16 cellular contexts compared by ENCODE assay signal in the genomic region with DNA sequence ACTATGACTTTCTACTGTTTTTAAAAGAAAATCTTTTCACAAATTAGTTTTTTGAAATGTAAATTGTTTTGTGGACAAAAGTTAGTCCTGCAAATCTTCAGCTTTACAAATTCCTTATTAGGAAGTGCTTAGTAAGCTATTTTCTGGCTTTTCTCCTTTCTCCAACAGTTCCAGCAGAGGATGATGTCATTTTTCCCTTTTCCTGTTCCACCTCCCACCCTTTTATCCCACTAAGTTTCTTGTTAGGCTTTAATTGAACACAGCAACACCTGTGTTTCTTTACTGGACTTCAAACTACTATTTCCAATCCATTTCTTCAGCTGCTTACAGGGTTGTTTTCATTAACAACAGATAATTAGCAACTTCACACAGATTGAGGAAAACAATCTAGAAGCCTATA.
DNase-seq lines count a peak whose midpoint lies in the region; ATAC-seq, FAIRE-seq and TF ChIP-seq lines count a peak whose summit lies in the region.
"Had no signal": no experiment of that assay in that cellular context is flagged by ENCODE, and none has a peak within 500 bp of the region (broad histone marks: within the 10 kb centered on the region; RNA-seq: fewer than 3 reads in every experiment).

No MANE protein-coding gene starts in this region.

- H2BK5ac ChIP-seq in mesendoderm (ENCODE audit: low read length): no peak overlapping the region

- no peak overlapping the region for H3K23ac ChIP-seq in mesendoderm (ENCODE audit: low read length)

- no peak overlapping the region for H2AK5ac ChIP-seq in mesendoderm (ENCODE audit: low read length)

- no peaks in the 10 kb centered on the region for H3K79me2 ChIP-seq in mesendoderm (ENCODE audit: control insufficient read depth, insufficient read depth, low read length)

- H3K4me2 ChIP-seq in mesendoderm (ENCODE audit: low read length): no peak overlapping the region

- H2BK120ac ChIP-seq in mesendoderm (ENCODE audit: low read depth, low read length): no peak overlapping the region

- no peaks in the 10 kb centered on the region for H3K27me3 ChIP-seq in mesendoderm (ENCODE audit: insufficient read depth, low read length, poor library complexity)
- H3K27me3 ChIP-seq: testis had no signal

- H3K9me3 ChIP-seq in kidney (ENCODE audit: control insufficient read depth in 1 of 2, low read length in 2 of 2): no peaks in the 10 kb centered on the region
- H3K9me3 ChIP-seq: testis had no signal

- FAIRE-seq in kidney (lab: Jason Lieb, UNC): no peak
- FAIRE-seq: D721Med had no signal

- intact Hi-C loops in kidney (cut with DNase I): no loop called here

- no peak overlapping the region for H3K4ac ChIP-seq in mesendoderm (ENCODE audit: low read depth, low read length)

- H3K56ac ChIP-seq in mesendoderm (ENCODE audit: low read length): no peak overlapping the region

- no peak overlapping the region for H4K5ac ChIP-seq in mesendoderm (ENCODE audit: low read length)

- no peak for ATAC-seq in HG02870 (IDR thresholded peaks at IDR 0.05; ENCODE audit: unreplicated experiment)
- ATAC-seq: activated naive CD8-positive, alpha-beta T cell treated with anti-CD3 and anti-CD28 coated beads, Interleukin-2, amount 50 U/mL, for 24 hours had no signal

- DNase-seq in EL: peak; percentile 16
- peak; percentile 6 for DNase-seq in LHCN-M2 (ENCODE audit: low read depth)
- DNase-seq in epithelial cell of prostate (ENCODE audit: low read depth, low spot score): no peak
- peak; percentile 73 for DNase-seq in mesendoderm
- no peak for DNase-seq in HuH-7.5 (ENCODE audit: low spot score)
- DNase-seq in hypothalamus (lab: John Stamatoyannopoulos, UW): no peak
- DNase-seq in kidney: no peak
- DNase-seq: activated naive CD8-positive, alpha-beta T cell treated with anti-CD3 and anti-CD28 coated beads, Interleukin-2, amount 50 U/mL, for 24 hours; activated T-cell treated with anti-CD3 and anti-CD28 coated beads for 4 hours; cortex of kidney; Karpas-422; NCI-H2029 treated with DMSO at 0.1 percent for 48 hours; T-helper 1 cell; testis had no signal

- H4K8ac ChIP-seq in mesendoderm (ENCODE audit: low read depth, low read length): no peak overlapping the region

- H3K4me1 ChIP-seq in mesendoderm (ENCODE audit: control insufficient read depth, low read depth, low read length): peaks cover 5% of the 10 kb centered on the region
- H3K4me1 ChIP-seq in kidney (ENCODE audit: control insufficient read depth in 1 of 2, insufficient read depth in 1 of 2, low read depth in 1 of 2, low read length in 2 of 2): no peaks in the 10 kb centered on the region
- H3K4me1 ChIP-seq: testis had no signal

- H3K36me3 ChIP-seq in mesendoderm (ENCODE audit: control insufficient read depth, insufficient read depth, low read length): no peaks in the 10 kb centered on the region
- H3K36me3 ChIP-seq in kidney (ENCODE audit: control insufficient read depth in 1 of 2, insufficient read depth in 2 of 2, low read length in 2 of 2): no peaks in the 10 kb centered on the region

- H3K27ac ChIP-seq in epithelial cell of prostate (peak overlapping the region; percentile 65), mesendoderm (ENCODE audit: low read depth, low read length) (no peak overlapping the region), kidney (ENCODE audit: low read depth in 2 of 2, low read length in 2 of 2) (no peak overlapping the region)
- H3K27ac ChIP-seq: testis had no signal

- H3K18ac ChIP-seq in mesendoderm (ENCODE audit: low read length): no peak overlapping the region

- H3K79me1 ChIP-seq in mesendoderm (ENCODE audit: low read length): no peaks in the 10 kb centered on the region

- TF ChIP-seq CTCF in kidney (IDR thresholded peaks at IDR 0.05; ENCODE audit: borderline replicate concordance, extremely low read depth, insufficient read depth): no peak

- H2BK15ac ChIP-seq in mesendoderm (replicated peaks; ENCODE audit: low read depth): no peak overlapping the region

- H3K4me3 ChIP-seq in mesendoderm (ENCODE audit: low read length): no peak overlapping the region
- no peak overlapping the region for H3K4me3 ChIP-seq in kidney (ENCODE audit: low read length in 2 of 2)
- H3K4me3 ChIP-seq: testis had no signal

- no peak overlapping the region for H3K9ac ChIP-seq in mesendoderm (ENCODE audit: low read length)
- no peak overlapping the region for H3K9ac ChIP-seq in kidney (ENCODE audit: low read length in 2 of 2)

Comparison
In these comparisons a context has a peak if more than half of its experiments do, and no peak if none do; other contexts are left out.
1. DNase-seq: peak in EL (single experiment), LHCN-M2 (single experiment) and mesendoderm (single experiment); none in epithelial cell of prostate (single experiment), HuH-7.5 (single experiment), hypothalamus (0 of 51) and kidney (single experiment).